1 cellular context compared by ENCODE assay signal in genomic region chr16:28905229-28905754, GRCh38.
TF ChIP-seq lines count a peak whose summit lies in the region.

No MANE protein-coding gene starts in this region.

TF ChIP-seq in H1, 55 proteins besides CTCF, POLR2A, EP300 and RAD21:
- TF ChIP-seq USF2 (IDR thresholded peaks at IDR 0.05; ENCODE audit: low read length) (no peak), FOSL1 (IDR thresholded peaks at IDR 0.05; ENCODE audit: insufficient read depth, low read depth, low read length) (no peak), JUN (IDR thresholded peaks at IDR 0.05; ENCODE audit: low read depth, low read length) (no peak), CBX8 (IDR thresholded peaks at IDR 0.05; ENCODE audit: borderline replicate concordance, low read depth, low read length) (no peak), RNF2 (IDR thresholded peaks at IDR 0.05; ENCODE audit: borderline replicate concordance, low read depth, low read length, missing control alignments, poor library complexity, severe bottlenecking) (no peak), KDM5A (IDR thresholded peaks at IDR 0.05; ENCODE audit: low read length) (no peak), PHF8 (conservative IDR thresholded peaks at IDR 0.05; ENCODE audit: low read depth, low read length) (no peak), GTF2F1 (IDR thresholded peaks at IDR 0.05; ENCODE audit: borderline replicate concordance, low read depth, low read length) (no peak), SP4 (IDR thresholded peaks at IDR 0.05; ENCODE audit: low read length) (no peak), SRF (IDR thresholded peaks at IDR 0.05; ENCODE audit: low read depth, low read length) (no peak), ATF3 (IDR thresholded peaks at IDR 0.05; ENCODE audit: insufficient read depth, low read depth, low read length) (no peak), TAF7 (optimal IDR thresholded peaks at IDR 0.05; ENCODE audit: borderline replicate concordance, low read depth, low read length) (no peak), CHD1 (IDR thresholded peaks at IDR 0.05; ENCODE audit: low read depth, low read length) (no peak), TAF1 (IDR thresholded peaks at IDR 0.05; ENCODE audit: low read depth, low read length) (no peak), TEAD4 (IDR thresholded peaks at IDR 0.05; ENCODE audit: low read depth, low read length) (no peak), EZH2 (IDR thresholded peaks at IDR 0.05; ENCODE audit: low read depth, low read length, severe bottlenecking) (no peak), TBP (IDR thresholded peaks at IDR 0.05; ENCODE audit: low read depth, low read length) (no peak), SIRT6 (IDR thresholded peaks at IDR 0.05; ENCODE audit: low read length) (no peak)
